ENCODE assay signal across 23 cellular contexts in genomic region chr5:116410345-116410890, GRCh38.
"Had no signal": no experiment of that assay in that cellular context is flagged by ENCODE, and none has a peak within 500 bp of the region (broad histone marks: within the 10 kb centered on the region; RNA-seq: fewer than 3 reads in every experiment).

No MANE protein-coding gene starts in this region.

- H3K27ac ChIP-seq: brain microvascular endothelial cell, spleen, suprapubic skin, tibial artery, upper lobe of right lung, VCaP had no signal

- H3K9me3 ChIP-seq: esophagus muscularis mucosa, spleen, suprapubic skin, tibial artery, upper lobe of right lung had no signal

- H3K4me3 ChIP-seq: esophagus muscularis mucosa, spleen, suprapubic skin, tibial artery, upper lobe of right lung had no signal

- H3K36me3 ChIP-seq: brain microvascular endothelial cell, suprapubic skin, tibial artery, upper lobe of right lung had no signal

- H3K4me1 ChIP-seq: spleen, suprapubic skin, tibial artery had no signal

- H3K4me3 Mint-ChIP-seq: activated T-cell treated with anti-CD3 and anti-CD28 coated beads, Interleukin-2, amount 50 U/mL, for 72 hours; dendritic cell treated with granulocyte-macrophage colony-stimulating factor and Interleukin-4, amounts not matched to agents 40 ng/mL and 50 ng/mL, for 4 days; memory B cell; naive thymus-derived CD4-positive, alpha-beta T cell; neural crest cell had no signal

- FAIRE-seq: frontal cortex, kidney, TTC549 had no signal

- H3K27me3 Mint-ChIP-seq: dendritic cell treated with granulocyte-macrophage colony-stimulating factor and Interleukin-4, amounts not matched to agents 40 ng/mL and 50 ng/mL, for 4 days; memory B cell; naive thymus-derived CD4-positive, alpha-beta T cell had no signal

- H3K27ac Mint-ChIP-seq: activated naive CD4-positive, alpha-beta T cell treated with anti-CD3 and anti-CD28 coated beads, Interleukin-2, amount 50 U/mL, for 72 hours; activated T-cell treated with anti-CD3 and anti-CD28 coated beads, Interleukin-2, amount 50 U/mL, for 72 hours; dendritic cell treated with granulocyte-macrophage colony-stimulating factor and Interleukin-4, amounts not matched to agents 40 ng/mL and 50 ng/mL, for 4 days; memory B cell had no signal

- DNase-seq: activated CD4-positive, alpha-beta T cell treated with anti-CD3 and anti-CD28 coated beads for 4 hours; activated CD4-positive, alpha-beta T cell treated with anti-CD3 and anti-CD28 coated beads, Interleukin-2, amount 50 U/mL, for 4 hours; activated naive CD4-positive, alpha-beta T cell; activated T-cell treated with anti-CD3 and anti-CD28 coated beads for 4 hours; activated T-cell treated with anti-CD3 and anti-CD28 coated beads, Interleukin-2, amount 50 U/mL, for 72 hours; brain microvascular endothelial cell; glutamatergic neuron; naive thymus-derived CD4-positive, alpha-beta T cell; occipital lobe; spleen; stimulated activated naive CD4-positive, alpha-beta T cell; tibial artery; upper lobe of right lung had no signal

- ATAC-seq: activated naive CD4-positive, alpha-beta T cell treated with anti-CD3 and anti-CD28 coated beads, Interleukin-2, amount 50 U/mL, for 72 hours; activated T-cell treated with anti-CD3 and anti-CD28 coated beads, Interleukin-2, amount 50 U/mL, for 72 hours; naive thymus-derived CD4-positive, alpha-beta T cell had no signal

- H3K9me3 Mint-ChIP-seq: activated naive CD4-positive, alpha-beta T cell treated with anti-CD3 and anti-CD28 coated beads, Interleukin-2, amount 50 U/mL, for 72 hours; activated T-cell treated with anti-CD3 and anti-CD28 coated beads, Interleukin-2, amount 50 U/mL, for 72 hours; dendritic cell treated with granulocyte-macrophage colony-stimulating factor and Interleukin-4, amounts not matched to agents 40 ng/mL and 50 ng/mL, for 4 days; memory B cell; neural crest cell had no signal

- H3K4me1 Mint-ChIP-seq: memory B cell; naive thymus-derived CD4-positive, alpha-beta T cell had no signal

- H3K27me3 ChIP-seq: brain microvascular endothelial cell, esophagus muscularis mucosa, spleen, suprapubic skin, tibial artery, upper lobe of right lung had no signal
